Comparison of ENCODE assay signal across 19 cellular contexts in the genomic region with DNA sequence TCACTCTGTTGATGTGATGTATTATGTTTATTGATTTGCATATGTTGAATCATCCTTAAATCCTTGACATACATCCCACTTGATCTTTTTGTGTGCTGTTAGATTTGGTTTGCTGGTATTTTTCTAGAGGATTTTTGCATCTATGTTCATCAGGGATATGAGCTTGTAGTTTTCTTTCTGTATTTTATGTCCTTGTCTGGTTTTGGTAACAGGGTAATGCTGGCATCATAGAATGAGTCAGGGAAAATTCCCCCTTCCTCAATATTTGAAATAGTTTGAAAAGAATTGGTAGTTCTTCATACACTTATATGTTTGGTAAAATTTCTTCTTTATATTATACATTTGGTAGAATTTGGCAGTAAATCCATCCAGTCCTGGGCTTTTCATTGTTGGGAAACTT.
"Had no signal": no experiment of that assay in that cellular context is flagged by ENCODE, and none has a peak within 500 bp of the region (broad histone marks: within the 10 kb centered on the region; RNA-seq: fewer than 3 reads in every experiment).

No MANE protein-coding gene starts in this region.

- H3K9me3 ChIP-seq: esophagus muscularis mucosa, lower lobe of right lung, mucosa of descending colon had no signal

- H3K27ac ChIP-seq: coronary artery, dorsolateral prefrontal cortex, esophagus muscularis mucosa, foreskin keratinocyte, heart right ventricle, left lung, lower lobe of right lung had no signal

- H3K27ac Mint-ChIP-seq: mesothelial cell of epicardium, naive B cell had no signal

- H3K4me3 Mint-ChIP-seq: mesothelial cell of epicardium, naive B cell had no signal

- DNase-seq: dermis blood vessel endothelial cell; dorsolateral prefrontal cortex; effector CD4-positive, alpha-beta T cell; effector memory CD4-positive, alpha-beta T cell; foreskin keratinocyte; glutamatergic neuron; head of caudate nucleus; heart right ventricle; hippocampal formation; left cardiac atrium; left lung; left ventricle myocardium superior; lower lobe of right lung; mesenchymal stem cell; mucosa of descending colon; naive B cell had no signal

- H3K36me3 ChIP-seq: esophagus muscularis mucosa, heart right ventricle, left lung, lower lobe of right lung had no signal

- ATAC-seq: foreskin keratinocyte, heart right ventricle, left cardiac atrium, left lung, left ventricle myocardium superior, lower lobe of right lung, mucosa of descending colon had no signal

- H3K4me1 Mint-ChIP-seq: mesothelial cell of epicardium, naive B cell had no signal

- H3K4me3 ChIP-seq: coronary artery, dorsolateral prefrontal cortex, esophagus muscularis mucosa, heart right ventricle, left lung, lower lobe of right lung, mucosa of descending colon had no signal

- H3K27me3 ChIP-seq: dorsolateral prefrontal cortex, esophagus muscularis mucosa, foreskin keratinocyte, heart right ventricle, left lung had no signal

- H3K36me3 Mint-ChIP-seq: mesothelial cell of epicardium, naive B cell had no signal

- H3K4me1 ChIP-seq: esophagus muscularis mucosa, foreskin keratinocyte, heart right ventricle, left lung, lower lobe of right lung had no signal

- H3K27me3 Mint-ChIP-seq: naive B cell had no signal
